Comparison of ENCODE assay signal across 23 cellular contexts in genomic region chr15:96410175-96411055, GRCh38.
DNase-seq lines count a peak whose midpoint lies in the region; ATAC-seq, FAIRE-seq and TF ChIP-seq lines count a peak whose summit lies in the region.
"Had no signal": no experiment of that assay in that cellular context is flagged by ENCODE, and none has a peak within 500 bp of the region (broad histone marks: within the 10 kb centered on the region; RNA-seq: fewer than 3 reads in every experiment).

No MANE protein-coding gene starts in this region.

- intact Hi-C loops in activated CD4-positive, alpha-beta T cell treated with anti-CD3 and anti-CD28 coated beads, Interleukin-2, amount 10 ng/mL, durations not matched to agents 24 days and 14 days (cut with micrococcal nuclease): loop anchor here (2.0 kb wide), 1 partner anchor 48 kb away; no protein-coding TSS in a partner anchor
- intact Hi-C loops in stomach (cut with DNase I; ENCODE audit: low total_unique reads): no loop called here
- intact Hi-C loops in MCF 10A (cut with micrococcal nuclease): no loop called here

- H2AK5ac ChIP-seq in mesendoderm (ENCODE audit: low read length): no peak overlapping the region

- H3K4me3 ChIP-seq in bronchial epithelial cell (ENCODE audit: low read depth, low read length): no peak overlapping the region
- no peak overlapping the region for H3K4me3 ChIP-seq in mesendoderm (ENCODE audit: low read length)
- peak overlapping the region; percentile 49 to 52 (median 50) for H3K4me3 ChIP-seq in stomach
- H3K4me3 ChIP-seq: BLaER1 had no signal

- peaks cover 3% of the 10 kb centered on the region for H3K4me1 Mint-ChIP-seq in activated CD4-positive, alpha-beta T cell treated with anti-CD3 and anti-CD28 coated beads, Interleukin-2, amount 10 ng/mL, durations not matched to agents 24 days and 14 days
- no peaks in the 10 kb centered on the region for H3K4me1 Mint-ChIP-seq in MCF 10A (ENCODE audit: insufficient read depth, unreplicated experiment)
- H3K4me1 Mint-ChIP-seq: activated T-helper 17 cell treated with anti-CD3 and anti-CD28 coated beads, Interleukin-2, amount 50 U/mL, for 72 hours; central memory CD8-positive, alpha-beta T cell had no signal

- no peak overlapping the region for H3K4ac ChIP-seq in mesendoderm (ENCODE audit: low read depth, low read length)

- H3K23ac ChIP-seq in mesendoderm (ENCODE audit: low read length): no peak overlapping the region

- ATAC-seq in HG03442 (IDR thresholded peaks at IDR 0.05; ENCODE audit: unreplicated experiment): no peak
- ATAC-seq: activated naive CD8-positive, alpha-beta T cell treated with anti-CD3 and anti-CD28 coated beads, Interleukin-2, amount 50 U/mL, for 24 hours; activated T-helper 17 cell treated with anti-CD3 and anti-CD28 coated beads, Interleukin-2, amount 50 U/mL, for 72 hours; SK-N-SH treated with all-trans-retinoic acid at 6 μM for 48 hours had no signal

- H4K5ac ChIP-seq in mesendoderm (ENCODE audit: low read length): no peak overlapping the region

- H3K36me3 Mint-ChIP-seq in activated CD4-positive, alpha-beta T cell treated with anti-CD3 and anti-CD28 coated beads, Interleukin-2, amount 10 ng/mL, durations not matched to agents 24 days and 14 days (ENCODE audit: low read depth): peaks cover 3% of the 10 kb centered on the region
- peaks cover 6% of the 10 kb centered on the region for H3K36me3 Mint-ChIP-seq in MCF 10A (ENCODE audit: insufficient read depth, unreplicated experiment)

- no CpG with 5 or more reads among the region's 16 CpGs for WGBS in mesendoderm (ENCODE audit: extremely low coverage, insufficient coverage, low lambda C conversion rate)
- WGBS in stomach, 5 donors: 34 to 40% (median 39%) methylated on average over 16 of the region's 16 CpGs

- peaks cover 46% of the 10 kb centered on the region for H3K27me3 ChIP-seq in bronchial epithelial cell (ENCODE audit: control insufficient read depth, insufficient read depth, low read length)
- H3K27me3 ChIP-seq in mesendoderm (ENCODE audit: insufficient read depth, low read length, poor library complexity): peaks cover 83% of the 10 kb centered on the region
- peaks cover 0 to 72% (median 50%) of the 10 kb centered on the region in 3 donors for H3K27me3 ChIP-seq in stomach
- H3K27me3 ChIP-seq: testis had no signal

- H2BK15ac ChIP-seq in mesendoderm (replicated peaks; ENCODE audit: low read depth): no peak overlapping the region

- no peak for FAIRE-seq in bronchial epithelial cell (lab: Jason Lieb, UNC)
- FAIRE-seq: A204.1 had no signal

- H3K9me3 Mint-ChIP-seq in activated CD4-positive, alpha-beta T cell treated with anti-CD3 and anti-CD28 coated beads, Interleukin-2, amount 10 ng/mL, durations not matched to agents 24 days and 14 days: peaks cover 3% of the 10 kb centered on the region
- no peaks in the 10 kb centered on the region for H3K9me3 Mint-ChIP-seq in MCF 10A (ENCODE audit: unreplicated experiment)
- H3K9me3 Mint-ChIP-seq: activated naive CD8-positive, alpha-beta T cell treated with anti-CD3 and anti-CD28 coated beads, Interleukin-2, amount 50 U/mL, for 24 hours; central memory CD8-positive, alpha-beta T cell had no signal

- no peak for TF ChIP-seq CTCF in bronchial epithelial cell (IDR thresholded peaks at IDR 0.05; ENCODE audit: insufficient read depth, low read length, severe bottlenecking)
- TF ChIP-seq CTCF in stomach (IDR thresholded peaks at IDR 0.05): no peak
- TF ChIP-seq CTCF in MCF 10A (IDR thresholded peaks at IDR 0.05; ENCODE audit: unreplicated experiment): no peak

- peak overlapping the region; percentile 43 for H3K27ac Mint-ChIP-seq in activated CD4-positive, alpha-beta T cell treated with anti-CD3 and anti-CD28 coated beads, Interleukin-2, amount 10 ng/mL, durations not matched to agents 24 days and 14 days
- no peak overlapping the region for H3K27ac Mint-ChIP-seq in MCF 10A (ENCODE audit: low read depth, unreplicated experiment)
- H3K27ac Mint-ChIP-seq: activated naive CD8-positive, alpha-beta T cell treated with anti-CD3 and anti-CD28 coated beads, Interleukin-2, amount 50 U/mL, for 24 hours; activated T-helper 17 cell treated with anti-CD3 and anti-CD28 coated beads, Interleukin-2, amount 50 U/mL, for 72 hours had no signal

- no peak overlapping the region for H2BK120ac ChIP-seq in mesendoderm (ENCODE audit: low read depth, low read length)

- peaks cover 81% of the 10 kb centered on the region for H3K27me3 Mint-ChIP-seq in activated CD4-positive, alpha-beta T cell treated with anti-CD3 and anti-CD28 coated beads, Interleukin-2, amount 10 ng/mL, durations not matched to agents 24 days and 14 days
- H3K27me3 Mint-ChIP-seq in MCF 10A (ENCODE audit: insufficient read depth, unreplicated experiment): peaks cover 100% of the 10 kb centered on the region

- no peak overlapping the region for H3K18ac ChIP-seq in mesendoderm (ENCODE audit: low read length)

- no peaks in the 10 kb centered on the region for H3K79me2 ChIP-seq in mesendoderm (ENCODE audit: control insufficient read depth, insufficient read depth, low read length)

- POLR2A ChIA-PET in MCF 10A (lab: Yijun Ruan, JAX): interaction anchor here (0.6 to 2.4 kb wide), 2 partner anchors 10 to 900 kb away, joined by 3 to 8 read pairs; no protein-coding TSS in a partner anchor

- TF ChIP-seq POLR2A in stomach (IDR thresholded peaks at IDR 0.05): no peak

- no peak overlapping the region for H4K8ac ChIP-seq in mesendoderm (ENCODE audit: low read depth, low read length)

- H3K9ac ChIP-seq in mesendoderm (ENCODE audit: low read length): no peak overlapping the region
- H3K9ac ChIP-seq: BLaER1, KMS-11 had no signal

- H3K27ac ChIP-seq in mesendoderm (ENCODE audit: low read depth, low read length): no peak overlapping the region
- peak overlapping the region in 2 of 5 donors; percentile 2 to 71 for H3K27ac ChIP-seq in stomach
- H3K27ac ChIP-seq: BLaER1, KMS-11, testis had no signal

- H3K9me3 ChIP-seq in stomach: no peaks in the 10 kb centered on the region
- H3K9me3 ChIP-seq: testis had no signal

- H3K36me3 ChIP-seq in bronchial epithelial cell (ENCODE audit: control insufficient read depth, insufficient read depth, low read length): no peaks in the 10 kb centered on the region
- H3K36me3 ChIP-seq in mesendoderm (ENCODE audit: control insufficient read depth, insufficient read depth, low read length): no peaks in the 10 kb centered on the region
- H3K36me3 ChIP-seq in stomach: no peaks in the 10 kb centered on the region
- H3K36me3 ChIP-seq: BLaER1 had no signal

- no peak overlapping the region for H2BK5ac ChIP-seq in mesendoderm (ENCODE audit: low read length)

- no peak overlapping the region for H3K4me2 ChIP-seq in mesendoderm (ENCODE audit: low read length)
- H3K4me2 ChIP-seq: BLaER1, KMS-11 had no signal

- CTCF ChIA-PET in MCF 10A (lab: Yijun Ruan, JAX): interaction anchor here (0.6 to 1.4 kb wide), 2 partner anchors 125 to 483 kb away, joined by 3 to 4 read pairs; no protein-coding TSS in a partner anchor

- H3K56ac ChIP-seq in mesendoderm (ENCODE audit: low read length): no peak overlapping the region

- no peaks in the 10 kb centered on the region for H3K79me1 ChIP-seq in mesendoderm (ENCODE audit: low read length)

- H3K4me3 Mint-ChIP-seq in activated CD4-positive, alpha-beta T cell treated with anti-CD3 and anti-CD28 coated beads, Interleukin-2, amount 10 ng/mL, durations not matched to agents 24 days and 14 days: no peak overlapping the region
- no peak overlapping the region for H3K4me3 Mint-ChIP-seq in MCF 10A (ENCODE audit: unreplicated experiment)
- H3K4me3 Mint-ChIP-seq: activated naive CD8-positive, alpha-beta T cell treated with anti-CD3 and anti-CD28 coated beads, Interleukin-2, amount 50 U/mL, for 24 hours; activated T-helper 17 cell treated with anti-CD3 and anti-CD28 coated beads, Interleukin-2, amount 50 U/mL, for 72 hours; central memory CD8-positive, alpha-beta T cell had no signal

- H3K4me1 ChIP-seq in mesendoderm (ENCODE audit: control insufficient read depth, low read depth, low read length) (no peaks in the 10 kb centered on the region), stomach (peaks cover 8 to 29% (median 20%) of the 10 kb centered on the region in 4 donors)
- H3K4me1 ChIP-seq: BLaER1 had no signal

- no peak for TF ChIP-seq EP300 in stomach (IDR thresholded peaks at IDR 0.05)

- DNase-seq in activated CD4-positive, alpha-beta T cell treated with anti-CD3 and anti-CD28 coated beads, Interleukin-2, amount 10 ng/mL, durations not matched to agents 24 days and 14 days: no peak
- DNase-seq in activated CD4-positive, alpha-beta T cell treated with anti-CD3 and anti-CD28 coated beads, Interleukin-2, amount 50 U/mL, for 48 hours: no peak
- peak; percentile 3 for DNase-seq in bronchial epithelial cell (ENCODE audit: low read depth)
- DNase-seq in mesendoderm: peak; percentile 38
- DNase-seq in stomach: no peak
- no peak for DNase-seq in MCF 10A (ENCODE audit: unreplicated experiment)
- no peak for DNase-seq in T1000 (lab: John Stamatoyannopoulos, UW)
- DNase-seq: activated CD4-positive, CD25-positive, alpha-beta regulatory T cell treated with anti-CD3 and anti-CD28 coated beads, Interleukin-2, amount 50 U/mL, for 72 hours; activated naive CD8-positive, alpha-beta T cell treated with anti-CD3 and anti-CD28 coated beads, Interleukin-2, amount 50 U/mL, for 24 hours; effector CD8-positive, alpha-beta T cell; GDM1; hippocampal formation; NCI-H1092 treated with DMSO at 0.1 percent for 48 hours; nucleus accumbens; stimulated activated CD4-positive, alpha-beta T cell treated with anti-CD3 and anti-CD28 coated beads, Interleukin-4, amount 100 ng/mL, for 1 hour had no signal

- BruUV-seq in MCF 10A (replicated peaks; lab: Mats Ljungman, UMichigan): no TSS peak

Comparison
In these comparisons a context has a peak if more than half of its experiments do, and no peak if none do; other contexts are left out.
1. DNase-seq: peak in bronchial epithelial cell (single experiment) and mesendoderm (single experiment); none in activated CD4-positive, alpha-beta T cell treated with anti-CD3 and anti-CD28 coated beads, Interleukin-2, amount 10 ng/mL, durations not matched to agents 24 days and 14 days (single experiment), activated CD4-positive, alpha-beta T cell treated with anti-CD3 and anti-CD28 coated beads, Interleukin-2, amount 50 U/mL, for 48 hours (0 of 2), stomach (single experiment), MCF 10A (single experiment) and T1000 (single experiment).
2. H3K4me3 ChIP-seq: peak in stomach (4 of 4); none in bronchial epithelial cell (single experiment) and mesendoderm (single experiment).